Comparison of ENCODE assay signal across 5 cellular contexts in the genomic region with DNA sequence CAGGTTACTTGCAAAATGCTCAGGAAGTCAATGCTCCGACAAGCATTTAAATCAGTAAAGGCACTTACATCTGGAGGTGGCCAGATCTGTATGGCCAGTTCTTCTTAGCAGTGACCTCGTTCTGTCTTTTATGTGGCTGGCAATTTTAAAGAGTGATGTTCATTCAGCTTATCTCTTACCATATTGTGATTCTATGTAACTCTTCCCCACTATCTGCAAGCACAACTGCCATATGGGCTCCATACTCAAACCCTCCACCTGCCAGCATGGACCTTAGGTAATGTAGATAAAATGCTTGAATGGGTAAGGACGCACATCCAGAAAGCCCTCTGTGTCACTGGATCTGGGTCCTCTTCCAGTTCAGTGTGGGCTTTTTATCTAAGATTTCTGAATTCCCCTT.
"Had no signal": no experiment of that assay in that cellular context is flagged by ENCODE, and none has a peak within 500 bp of the region (broad histone marks: within the 10 kb centered on the region; RNA-seq: fewer than 3 reads in every experiment).

No MANE protein-coding gene starts in this region.

- H2AFZ ChIP-seq: GM23338 had no signal

- H3K4me2 ChIP-seq: GM23338 had no signal

- H3K4me3 ChIP-seq: GM23338 had no signal

- DNase-seq: H9, HCEC 1CT, IMR-90, KBM-7 had no signal
